ENCODE assay signal across 10 cellular contexts in the genomic region with DNA sequence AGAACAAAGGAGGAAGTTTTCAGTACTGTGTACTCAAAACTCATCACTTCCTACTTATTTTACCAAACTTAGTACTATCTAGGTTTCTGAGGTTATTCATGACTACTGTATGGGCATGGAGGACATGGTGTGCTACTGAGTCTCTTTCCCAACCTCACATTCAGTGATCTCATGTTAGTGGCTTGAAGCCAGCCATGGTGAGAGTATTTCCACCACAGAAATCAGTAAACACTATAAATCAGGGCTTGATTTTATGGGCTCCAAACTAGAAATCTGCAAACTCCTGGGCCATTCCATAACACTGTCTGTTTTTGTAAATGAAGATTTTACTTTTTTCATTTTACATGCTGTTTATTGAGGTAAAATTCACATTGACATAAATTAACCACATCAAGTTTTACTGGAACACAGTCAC. TPM values are rescaled to one million over a fixed set of nuclear protein-coding genes. Genes with fewer than 3 reads are reported as not detected.
A peak's percentile ranks its signal among the peaks of the same experiment; 100 is the strongest.
DNase-seq lines count a peak whose midpoint lies in the region; ATAC-seq, FAIRE-seq and TF ChIP-seq lines count a peak whose summit lies in the region.
"Had no signal": no experiment of that assay in that cellular context is flagged by ENCODE, and none has a peak within 500 bp of the region (broad histone marks: within the 10 kb centered on the region; RNA-seq: fewer than 3 reads in every experiment).

No MANE protein-coding gene starts in this region.

- no peak overlapping the region for H3K9ac ChIP-seq in astrocyte (ENCODE audit: low read length)
- H3K9ac ChIP-seq in kidney (ENCODE audit: low read length in 2 of 2), result no peak overlapping the region
- H3K9ac ChIP-seq: BLaER1 had no signal

- POLR2A ChIA-PET in activated CD4-positive, alpha-beta T cell treated with anti-CD3 and anti-CD28 coated beads for 36 hours (lab: Charles Lee), result no interaction called here

- peaks cover 97% of the 10 kb centered on the region for H4K20me1 ChIP-seq in astrocyte (ENCODE audit: insufficient read depth, low read length)

- no peaks in the 10 kb centered on the region for H3K9me3 Mint-ChIP-seq in activated CD4-positive, alpha-beta T cell treated with anti-CD3 and anti-CD28 coated beads for 36 hours (ENCODE audit: low read depth)
- no peaks in the 10 kb centered on the region for H3K9me3 Mint-ChIP-seq in astrocyte (ENCODE audit: unreplicated experiment)

- H3K4me3 Mint-ChIP-seq in activated CD4-positive, alpha-beta T cell treated with anti-CD3 and anti-CD28 coated beads for 36 hours, result no peak overlapping the region
- H3K4me3 Mint-ChIP-seq in astrocyte (ENCODE audit: unreplicated experiment), result no peak overlapping the region

- H3K27me3 Mint-ChIP-seq in activated CD4-positive, alpha-beta T cell treated with anti-CD3 and anti-CD28 coated beads for 36 hours, result no peaks in the 10 kb centered on the region
- no peaks in the 10 kb centered on the region for H3K27me3 Mint-ChIP-seq in astrocyte (ENCODE audit: low read depth, unreplicated experiment)

- H3K4me3 ChIP-seq in astrocyte (ENCODE audit: insufficient read depth, low read depth, low read length) (no peak overlapping the region), kidney (ENCODE audit: low read length in 2 of 2) (no peak overlapping the region)
- H3K4me3 ChIP-seq: BLaER1 had no signal

- no peak overlapping the region for H2AFZ ChIP-seq in astrocyte (ENCODE audit: low read depth, low read length)

- FAIRE-seq in astrocyte (lab: Jason Lieb, UNC) (no peak), kidney (lab: Jason Lieb, UNC) (no peak)

- H3K27ac ChIP-seq in astrocyte (ENCODE audit: low read depth, low read length) (no peak overlapping the region), kidney (ENCODE audit: low read depth in 2 of 2, low read length in 2 of 2) (peak overlapping the region; percentile 9 to 16)
- H3K27ac ChIP-seq: BLaER1, HL-60 had no signal

- intact Hi-C loops in activated CD4-positive, alpha-beta T cell treated with anti-CD3 and anti-CD28 coated beads for 36 hours (cut with DNase I, micrococcal nuclease), result loop anchor here in 1 of 2 experiments (1.0 kb wide), 1 partner anchor 36 kb away; a partner anchor contains a TSS
- intact Hi-C loops in kidney (cut with DNase I), result no loop called here

- peaks cover 39% of the 10 kb centered on the region for H3K4me1 Mint-ChIP-seq in activated CD4-positive, alpha-beta T cell treated with anti-CD3 and anti-CD28 coated beads for 36 hours
- peaks cover 18% of the 10 kb centered on the region for H3K4me1 Mint-ChIP-seq in astrocyte (ENCODE audit: low read depth, unreplicated experiment)

- H3K9me3 ChIP-seq in astrocyte (ENCODE audit: insufficient read depth, low read depth, low read length) (no peaks in the 10 kb centered on the region), kidney (ENCODE audit: control insufficient read depth in 1 of 2, low read length in 2 of 2) (no peaks in the 10 kb centered on the region)
- H3K9me3 ChIP-seq: BLaER1 had no signal

- CTCF ChIA-PET in activated CD4-positive, alpha-beta T cell treated with anti-CD3 and anti-CD28 coated beads for 36 hours (lab: Charles Lee), result no interaction called here

- no peak overlapping the region for H3K4me2 ChIP-seq in astrocyte (ENCODE audit: low read length)
- H3K4me2 ChIP-seq: BLaER1 had no signal

- peak overlapping the region; percentile 37 for H3K27ac Mint-ChIP-seq in activated CD4-positive, alpha-beta T cell treated with anti-CD3 and anti-CD28 coated beads for 36 hours
- H3K27ac Mint-ChIP-seq in astrocyte (ENCODE audit: unreplicated experiment), result no peak overlapping the region

- peaks cover 3% of the 10 kb centered on the region for H3K36me3 Mint-ChIP-seq in activated CD4-positive, alpha-beta T cell treated with anti-CD3 and anti-CD28 coated beads for 36 hours (ENCODE audit: low read depth)
- peaks cover 5% of the 10 kb centered on the region for H3K36me3 Mint-ChIP-seq in astrocyte (ENCODE audit: low read depth, unreplicated experiment)

- H3K4me1 ChIP-seq in astrocyte (ENCODE audit: insufficient read depth, low read length) (peaks cover 6% of the 10 kb centered on the region), kidney (ENCODE audit: control insufficient read depth in 1 of 2, insufficient read depth in 1 of 2, low read depth in 1 of 2, low read length in 2 of 2) (peaks cover 0 to 15% of the 10 kb centered on the region in 2 donors)

- ATAC-seq in activated CD4-positive, alpha-beta T cell treated with anti-CD3 and anti-CD28 coated beads for 36 hours, result peak; percentile 87

- H3K36me3 ChIP-seq in astrocyte (ENCODE audit: insufficient read depth, low read length) (no peaks in the 10 kb centered on the region), kidney (ENCODE audit: control insufficient read depth in 1 of 2, insufficient read depth in 2 of 2, low read length in 2 of 2) (no peaks in the 10 kb centered on the region)

- DNase-seq in activated CD4-positive, alpha-beta T cell treated with anti-CD3 and anti-CD28 coated beads for 36 hours, result peak; percentile 23
- DNase-seq in activated CD4-positive, alpha-beta T cell treated with anti-CD3 and anti-CD28 coated beads for 1 hour, result no peak
- DNase-seq in astrocyte (ENCODE audit: low read depth) (peak; percentile 73), kidney (no peak), superior temporal gyrus (ENCODE audit: extremely low spot score) (peak; percentile 64), NCI-H524 treated with DMSO at 0.1 percent for 48 hours (lab: John Stamatoyannopoulos, UW) (no peak), NCI-H2081 (lab: John Stamatoyannopoulos, UW) (no peak), NCI-H1694 (lab: John Stamatoyannopoulos, UW) (no peak)

- TF ChIP-seq CTCF in astrocyte (IDR thresholded peaks at IDR 0.05; ENCODE audit: insufficient read depth, low read depth, low read length) (no peak), kidney (IDR thresholded peaks at IDR 0.05; ENCODE audit: borderline replicate concordance, extremely low read depth, insufficient read depth) (no peak)

- peaks cover 98% of the 10 kb centered on the region for H3K79me2 ChIP-seq in astrocyte (ENCODE audit: insufficient read depth, low read length)

- H3K27me3 ChIP-seq in astrocyte (ENCODE audit: insufficient read depth, low read length), result no peaks in the 10 kb centered on the region
- H3K27me3 ChIP-seq: BLaER1 had no signal

RNA-seq across cellular contexts. Expression of a gene that starts 19.7 kb away (rescaled TPM):
- total RNA-seq in activated CD4-positive, alpha-beta T cell treated with anti-CD3 and anti-CD28 coated beads for 36 hours, result 10 to 100 TPM; 13.6 to 14.5 TPM
- 11.8 and 15.0 TPM in 2 replicates for total RNA-seq in astrocyte
- total RNA-seq in kidney, result 11.8 TPM
- 3.6 TPM for polyA plus RNA-seq in kidney (ENCODE audit: insufficient read depth, low read depth, low replicate concordance)

RNA-seq across cellular contexts. Expression of a gene that starts 36.1 kb away (rescaled TPM):
- total RNA-seq in activated CD4-positive, alpha-beta T cell treated with anti-CD3 and anti-CD28 coated beads for 36 hours, result 10 to 100 TPM; 51.5 to 72.1 TPM
- total RNA-seq in astrocyte, result 63.1 and 66.2 TPM in 2 replicates
- 47.1 TPM for total RNA-seq in kidney
- 19.8 TPM for polyA plus RNA-seq in kidney (ENCODE audit: insufficient read depth, low read depth, low replicate concordance)

RNA-seq across cellular contexts. Expression of a gene that starts 51.6 kb away (rescaled TPM):
- total RNA-seq in activated CD4-positive, alpha-beta T cell treated with anti-CD3 and anti-CD28 coated beads for 36 hours, result 10 to 100 TPM; 46.5 to 52.2 TPM
- total RNA-seq in astrocyte, result 45.3 and 49.4 TPM in 2 replicates
- 66.2 TPM for total RNA-seq in kidney
- polyA plus RNA-seq in kidney (ENCODE audit: insufficient read depth, low read depth, low replicate concordance), result 144 TPM

RNA-seq across cellular contexts. Expression of a gene that starts 52.6 kb away (rescaled TPM):
- 1 to 10 TPM in 1 of 2 experiments, under 1 TPM in 1; 0.89 to 1.2 TPM for total RNA-seq in activated CD4-positive, alpha-beta T cell treated with anti-CD3 and anti-CD28 coated beads for 36 hours
- total RNA-seq in astrocyte, result 1.9 and 2.2 TPM in 2 replicates
- 5.8 TPM for total RNA-seq in kidney
- polyA plus RNA-seq in kidney (ENCODE audit: insufficient read depth, low read depth, low replicate concordance), result 10.7 TPM

Comparison
In these comparisons a context has a peak if more than half of its experiments do, and no peak if none do; other contexts are left out.
1. DNase-seq: peak in activated CD4-positive, alpha-beta T cell treated with anti-CD3 and anti-CD28 coated beads for 36 hours (single experiment), astrocyte (single experiment) and superior temporal gyrus (single experiment); none in activated CD4-positive, alpha-beta T cell treated with anti-CD3 and anti-CD28 coated beads for 1 hour (single experiment), kidney (single experiment), NCI-H524 treated with DMSO at 0.1 percent for 48 hours (single experiment), NCI-H2081 (0 of 2) and NCI-H1694 (single experiment).